ENCODE assay signal across 26 cellular contexts in the genomic region with DNA sequence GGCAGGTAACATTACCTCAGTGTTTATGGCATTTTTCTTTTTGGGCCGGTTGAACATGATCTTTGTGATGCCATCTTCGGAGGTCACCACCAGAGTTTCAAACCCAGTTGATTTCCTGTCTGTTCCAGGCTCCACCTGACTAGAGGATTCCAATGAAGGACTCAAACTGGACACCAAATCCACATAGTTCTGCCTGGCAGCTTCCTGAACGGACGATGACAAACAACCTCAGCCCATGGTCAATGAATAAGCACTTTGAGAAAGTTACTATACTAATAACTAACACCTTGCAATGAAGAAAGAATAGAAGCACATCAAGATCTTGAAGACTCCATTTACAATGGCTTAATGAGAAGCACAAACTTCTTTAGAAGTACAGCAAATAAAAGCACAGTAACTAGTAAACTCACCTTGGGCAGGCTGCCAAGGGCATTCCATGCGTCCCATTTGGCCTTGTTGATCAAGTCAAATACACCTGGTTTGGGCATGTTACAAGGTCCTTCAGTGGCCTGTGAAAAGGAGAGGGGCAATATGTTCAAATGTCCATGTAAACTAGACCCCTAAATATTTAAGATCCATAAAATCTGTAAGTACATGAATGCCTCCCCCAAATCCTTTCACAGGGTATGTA. TPM values are rescaled to one million over a fixed set of nuclear protein-coding genes. Genes with fewer than 3 reads are reported as not detected.
A peak's percentile ranks its signal among the peaks of the same experiment; 100 is the strongest.
DNase-seq lines count a peak whose midpoint lies in the region; ATAC-seq and TF ChIP-seq lines count a peak whose summit lies in the region.
"Had no signal": no experiment of that assay in that cellular context is flagged by ENCODE, and none has a peak within 500 bp of the region (broad histone marks: within the 10 kb centered on the region; RNA-seq: fewer than 3 reads in every experiment).

No MANE protein-coding gene starts in this region.

- H2AFZ ChIP-seq in PC-3 (ENCODE audit: low read length), result no peak overlapping the region

- 55 to 80% (median 67%) methylated on average over 5 of the region's 5 CpGs for WGBS in stomach, 5 donors

- H3K9me2 ChIP-seq in PC-3 (replicated peaks; ENCODE audit: low read length), result no peaks in the 10 kb centered on the region

- POLR2A ChIA-PET in PC-3 (lab: Charles Lee; ENCODE audit: unreplicated experiment), result no interaction called here

- H4K20me1 ChIP-seq in PC-3 (ENCODE audit: low read length), result no peaks in the 10 kb centered on the region

- H3K9me3 ChIP-seq in PC-3 (ENCODE audit: low read length) (no peaks in the 10 kb centered on the region), stomach (no peaks in the 10 kb centered on the region)
- H3K9me3 ChIP-seq: tibial nerve had no signal

- H3K4me1 ChIP-seq in PC-3 (ENCODE audit: insufficient read depth, low read length) (peaks cover 68% of the 10 kb centered on the region), stomach (peaks cover 7 to 45% (median 31%) of the 10 kb centered on the region in 4 donors)

- H3K4me3 ChIP-seq in PC-3 (ENCODE audit: low read length) (no peak overlapping the region), stomach (no peak overlapping the region)
- H3K4me3 ChIP-seq: coronary artery, tibial nerve had no signal

- peaks cover 10% of the 10 kb centered on the region for H3F3A ChIP-seq in PC-3 (ENCODE audit: low read length, unreplicated experiment)

- TF ChIP-seq EP300 in stomach (IDR thresholded peaks at IDR 0.05), result no peak

- H3K36me3 ChIP-seq in PC-3 (ENCODE audit: low read depth, low read length) (peaks cover 38% of the 10 kb centered on the region), stomach (peaks cover 33 to 70% (median 67%) of the 10 kb centered on the region in 4 donors)

- CTCF ChIA-PET in PC-3 (lab: Charles Lee), result no interaction called here

- peaks cover 41% of the 10 kb centered on the region for H3K79me2 ChIP-seq in PC-3 (ENCODE audit: low read length)

- H3K4me2 ChIP-seq in PC-3 (ENCODE audit: low read length), result 0 out of 2 replicates have a peak overlapping the region, but pooled peaks have one; percentile 4

- ATAC-seq in PC-3, result no peak
- no peak for ATAC-seq in left colon
- ATAC-seq in GM19324 (IDR thresholded peaks at IDR 0.05; ENCODE audit: low FRiP score, unreplicated experiment), result no peak

- TF ChIP-seq POLR2A in stomach (IDR thresholded peaks at IDR 0.05), result no peak

- no peak overlapping the region for H3K9ac ChIP-seq in PC-3 (ENCODE audit: low read length)

- peak; percentile 30 for DNase-seq in DMS53 (lab: John Stamatoyannopoulos, UW)
- no peak for DNase-seq in DMS53 treated with DMSO at 0.1 percent for 48 hours (lab: John Stamatoyannopoulos, UW; ENCODE audit: unreplicated experiment)
- DNase-seq in PC-3, result peak; percentile 48
- DNase-seq in left colon, result peak; percentile 47 to 73
- DNase-seq in stomach, result peak; percentile 92
- DNase-seq in GM03348 (ENCODE audit: low spot score), result no peak
- DNase-seq in NCI-H2227 treated with DMSO at 0.1 percent for 48 hours (lab: John Stamatoyannopoulos, UW), result no peak
- DNase-seq: activated B cell treated with CpG ODN at 0.5 μM for 24 hours; activated CD4-positive, alpha-beta T cell treated with anti-CD3 and anti-CD28 coated beads, Interleukin-2, amount 50 U/mL, for 48 hours; activated CD8-positive, alpha-beta memory T cell treated with anti-CD3 and anti-CD28 coated beads, Interleukin-2, amount 50 U/mL, for 48 hours; brain microvascular endothelial cell; H9; kidney; MM.1S; NCI-H1694; occipital lobe; stimulated activated CD4-positive, alpha-beta T cell treated with anti-CD3 and anti-CD28 coated beads, Interleukin-12 subunit alpha, Interleukin-12 subunit beta, amount 100 ng/mL, for 4 hours; stimulated activated CD4-positive, alpha-beta T cell treated with anti-CD3 and anti-CD28 coated beads, Interleukin-4, amount 100 ng/mL, for 4 hours; T1000 had no signal

- intact Hi-C loops in PC-3 (cut with micrococcal nuclease) (no loop called here), left colon (cut with DNase I, micrococcal nuclease) (no loop called here), stomach (cut with DNase I; ENCODE audit: low total_unique reads) (no loop called here)

- peak overlapping the region; percentile 56; the same call in 1 of the 2 replicates for H3K27ac ChIP-seq in PC-3 (ENCODE audit: low read length)
- H3K27ac ChIP-seq in stomach, result peak overlapping the region in 4 of 5 donors; percentile 16 to 70 (median 46)
- H3K27ac ChIP-seq: coronary artery, tibial nerve had no signal

- no TSS peak for BruUV-seq in PC-3 (replicated peaks; lab: Mats Ljungman, UMichigan)

- H3K27me3 ChIP-seq in PC-3 (ENCODE audit: low read length) (no peaks in the 10 kb centered on the region), stomach (no peaks in the 10 kb centered on the region)
- H3K27me3 ChIP-seq: brain microvascular endothelial cell, tibial nerve had no signal

- TF ChIP-seq CTCF in PC-3 (conservative IDR thresholded peaks at IDR 0.05; ENCODE audit: low read depth, low read length) (no peak), stomach (IDR thresholded peaks at IDR 0.05) (no peak)

RNA-seq across cellular contexts. Expression of a gene that starts 4.9 kb away (rescaled TPM):
- total RNA-seq in PC-3 (2014; rRNA removed), result 66.2 and 143 TPM in 2 replicates
- total RNA-seq in left colon, result 10 to 100 TPM; 89.8 to 96.3 TPM
- total RNA-seq in stomach, result 100 to 1,000 TPM in 1 of 5 donors, 10 to 100 TPM in 4; 22.8 to 107 (median 45.6) TPM
- polyA plus RNA-seq in stomach, result 100 to 1,000 TPM in 1 of 3 donors, 10 to 100 TPM in 2; 65.4 to 102 (median 90.9) TPM

RNA-seq across cellular contexts. Expression of a gene that starts 51.5 kb away (rescaled TPM):
- not detected in 2 replicates for total RNA-seq in PC-3 (2014; rRNA removed)
- not detected for total RNA-seq in left colon
- total RNA-seq in stomach, result not detected
- under 1 TPM in 2 of 3 donors, not detected in 1; 0.08 to 0.68 TPM for polyA plus RNA-seq in stomach
- total RNA-seq: activated B cell treated with CpG ODN at 0.5 μM for 24 hours, Daoy, fibroblast of lung, H9, kidney, myocyte, NCI-H460, occipital lobe, tibial nerve had no signal
- polyA plus RNA-seq: fibroblast of lung had no signal

Comparison
In these comparisons a context has a peak if more than half of its experiments do, and no peak if none do; other contexts are left out.
1. DNase-seq: peak in DMS53 (single experiment), PC-3 (single experiment), left colon (2 of 2) and stomach (single experiment); none in DMS53 treated with DMSO at 0.1 percent for 48 hours (single experiment), GM03348 (single experiment) and NCI-H2227 treated with DMSO at 0.1 percent for 48 hours (single experiment).